ENCODE assay signal across 25 cellular contexts in genomic region chr13:26007261-26007765, GRCh38. TPM values are rescaled to one million over a fixed set of nuclear protein-coding genes. Genes with fewer than 3 reads are reported as not detected.
"Had no signal": no experiment of that assay in that cellular context is flagged by ENCODE, and none has a peak within 500 bp of the region (broad histone marks: within the 10 kb centered on the region; RNA-seq: fewer than 3 reads in every experiment).

No MANE protein-coding gene starts in this region.

- H3K4me1 Mint-ChIP-seq: stimulated activated effector memory CD8-positive, alpha-beta T cell treated with anti-CD3 and anti-CD28 coated beads, Interleukin-12 subunit alpha, Interleukin-12 subunit beta, amount 100 ng/mL, for 72 hours had no signal

- H3K4me3 ChIP-seq: body of pancreas, cardiac muscle cell, esophagus muscularis mucosa, hepatocyte, lung, tibial artery had no signal

- H3K4me2 ChIP-seq: hepatocyte had no signal

- H2AFZ ChIP-seq: hepatocyte, parathyroid adenoma had no signal

- H3K9me3 ChIP-seq: body of pancreas, tibial artery had no signal

- DNase-seq: activated CD4-positive, CD25-positive, alpha-beta regulatory T cell treated with anti-CD3 and anti-CD28 coated beads, Interleukin-2, amount 50 U/mL, for 72 hours; activated gamma-delta T cell; activated naive CD4-positive, alpha-beta T cell treated with anti-CD3 and anti-CD28 coated beads, Interleukin-2, amount 50 U/mL, for 16 hours; activated naive CD8-positive, alpha-beta T cell treated with anti-CD3 and anti-CD28 coated beads, Interleukin-2, amount 50 U/mL, for 24 hours; body of pancreas; effector CD8-positive, alpha-beta T cell; glutamatergic neuron; immature natural killer cell; natural killer cell; right cardiac atrium; small intestine; stimulated activated CD4-positive, alpha-beta T cell treated with anti-CD3 and anti-CD28 coated beads, Interleukin-2, amount 100 ng/mL, for 24 hours; stimulated activated naive CD8-positive, alpha-beta T cell treated with anti-CD3 and anti-CD28 coated beads, Interleukin-15, amount 100 ng/mL, for 72 hours; T-cell; tibial artery; WERI-Rb-1 had no signal

- H3K36me3 ChIP-seq: cardiac muscle cell, esophagus muscularis mucosa, tibial artery, WERI-Rb-1 had no signal

- H3K27ac ChIP-seq: body of pancreas, cardiac muscle cell, esophagus muscularis mucosa, hepatocyte, parathyroid adenoma, tibial artery, WERI-Rb-1 had no signal

- H3K4me3 Mint-ChIP-seq: activated naive CD8-positive, alpha-beta T cell treated with anti-CD3 and anti-CD28 coated beads, Interleukin-2, amount 50 U/mL, for 24 hours; dendritic cell treated with granulocyte-macrophage colony-stimulating factor and Interleukin-4, amounts not matched to agents 40 ng/mL and 50 ng/mL, for 4 days; immature natural killer cell; natural killer cell; stimulated activated effector memory CD8-positive, alpha-beta T cell treated with anti-CD3 and anti-CD28 coated beads, Interleukin-12 subunit alpha, Interleukin-12 subunit beta, amount 100 ng/mL, for 72 hours; stimulated activated naive CD8-positive, alpha-beta T cell treated with anti-CD3 and anti-CD28 coated beads, Interleukin-15, amount 100 ng/mL, for 72 hours; T-cell; T-helper 2 cell treated with Interferon-gamma antibody and Interleukin-4, amounts not matched to agents 5 μg/mL and 100 μg/mL, for 36 hours had no signal

- H3K9me3 Mint-ChIP-seq: immature natural killer cell had no signal

- H3K9ac ChIP-seq: parathyroid adenoma had no signal

- H3K27me3 Mint-ChIP-seq: activated naive CD8-positive, alpha-beta T cell treated with anti-CD3 and anti-CD28 coated beads, Interleukin-2, amount 50 U/mL, for 24 hours; stimulated activated naive CD8-positive, alpha-beta T cell treated with anti-CD3 and anti-CD28 coated beads, Interleukin-15, amount 100 ng/mL, for 72 hours had no signal

- H3K36me3 Mint-ChIP-seq: immature natural killer cell; stimulated activated effector memory CD8-positive, alpha-beta T cell treated with anti-CD3 and anti-CD28 coated beads, Interleukin-12 subunit alpha, Interleukin-12 subunit beta, amount 100 ng/mL, for 72 hours had no signal

- H3K4me1 ChIP-seq: body of pancreas, parathyroid adenoma, tibial artery had no signal

- ATAC-seq: body of pancreas; left lobe of liver; natural killer cell; right cardiac atrium; stimulated activated effector memory CD8-positive, alpha-beta T cell treated with anti-CD3 and anti-CD28 coated beads, Interleukin-12 subunit alpha, Interleukin-12 subunit beta, amount 100 ng/mL, for 72 hours; stimulated activated naive CD8-positive, alpha-beta T cell treated with anti-CD3 and anti-CD28 coated beads, Interleukin-15, amount 100 ng/mL, for 72 hours; T-cell had no signal

- H3K27me3 ChIP-seq: body of pancreas, cardiac muscle cell, hepatocyte had no signal

- H3K27ac Mint-ChIP-seq: activated naive CD8-positive, alpha-beta T cell treated with anti-CD3 and anti-CD28 coated beads, Interleukin-2, amount 50 U/mL, for 24 hours; dendritic cell treated with granulocyte-macrophage colony-stimulating factor and Interleukin-4, amounts not matched to agents 40 ng/mL and 50 ng/mL, for 4 days; immature natural killer cell; natural killer cell; stimulated activated effector memory CD8-positive, alpha-beta T cell treated with anti-CD3 and anti-CD28 coated beads, Interleukin-12 subunit alpha, Interleukin-12 subunit beta, amount 100 ng/mL, for 72 hours; T-helper 2 cell treated with Interferon-gamma antibody and Interleukin-4, amounts not matched to agents 5 μg/mL and 100 μg/mL, for 36 hours had no signal

- H3K79me2 ChIP-seq: hepatocyte, parathyroid adenoma had no signal

RNA-seq across cellular contexts. Expression of gene SHISA2, which starts 44.5 kb away (rescaled TPM):
- total RNA-seq: left lobe of liver had no signal
